17 cellular contexts compared by ENCODE assay signal in the genomic region with DNA sequence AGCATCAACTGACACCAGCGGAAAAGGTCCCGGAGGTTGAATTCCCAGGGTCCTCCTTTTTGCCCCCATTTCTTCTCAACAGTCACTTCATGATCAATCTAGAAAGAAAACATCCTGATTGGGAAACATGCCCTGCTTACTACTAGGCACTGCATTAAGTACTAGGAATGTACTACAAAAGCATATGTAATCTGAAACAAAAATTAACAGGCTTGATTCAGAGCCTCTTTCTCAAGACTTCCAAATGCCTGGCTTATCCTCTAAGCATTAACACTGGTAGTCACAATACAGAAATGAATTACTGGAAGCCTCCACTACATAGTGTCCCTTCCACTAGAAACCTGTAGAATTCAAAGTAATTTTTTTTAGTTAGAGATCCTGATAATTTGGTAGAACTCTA.
A peak's percentile ranks its signal among the peaks of the same experiment; 100 is the strongest.
DNase-seq lines count a peak whose midpoint lies in the region; ATAC-seq and TF ChIP-seq lines count a peak whose summit lies in the region.
"Had no signal": no experiment of that assay in that cellular context is flagged by ENCODE, and none has a peak within 500 bp of the region (broad histone marks: within the 10 kb centered on the region; RNA-seq: fewer than 3 reads in every experiment).

No MANE protein-coding gene starts in this region.

- no peak overlapping the region for H3K4me3 ChIP-seq in endodermal cell (ENCODE audit: low read length)
- H3K4me3 ChIP-seq: A549, BLaER1 had no signal

- peaks cover 94% of the 10 kb centered on the region for H3K36me3 ChIP-seq in endodermal cell (ENCODE audit: control insufficient read depth, insufficient read depth, low read length)

- ATAC-seq in stimulated activated naive CD8-positive, alpha-beta T cell treated with anti-CD3 and anti-CD28 coated beads, Interleukin-15, amount 100 ng/mL, for 72 hours, result no peak
- ATAC-seq: A549 had no signal

- DNase-seq in stimulated activated naive CD8-positive, alpha-beta T cell treated with anti-CD3 and anti-CD28 coated beads, Interleukin-15, amount 100 ng/mL, for 72 hours, result no peak
- DNase-seq in endodermal cell (no peak), iris pigment epithelial cell (ENCODE audit: low read depth) (peak; percentile 67), GM13976 (ENCODE audit: low spot score) (no peak), T1000 (lab: John Stamatoyannopoulos, UW) (no peak), AG08395 (ENCODE audit: low spot score) (no peak), GM13977 (ENCODE audit: low spot score) (no peak)
- DNase-seq: CD4-positive, alpha-beta memory T cell; DMS153; DMS79; GDM1; H9 had no signal

- 94 to 100% methylated on average over 2 of the region's 2 CpGs for WGBS in endodermal cell (ENCODE audit: insufficient coverage in 1 of 2, insufficient read length in 1 of 2), 2 experiments

- H3K9me3 Mint-ChIP-seq in stimulated activated naive CD8-positive, alpha-beta T cell treated with anti-CD3 and anti-CD28 coated beads, Interleukin-15, Interleukin-2, amounts not matched to agents 100 ng/mL and 50 ng/mL, for 24 hours, result no peaks in the 10 kb centered on the region
- H3K9me3 Mint-ChIP-seq in stimulated activated naive CD8-positive, alpha-beta T cell treated with anti-CD3 and anti-CD28 coated beads, Interleukin-15, amount 100 ng/mL, for 72 hours, result no peaks in the 10 kb centered on the region
- no peaks in the 10 kb centered on the region for H3K9me3 Mint-ChIP-seq in endodermal cell
- H3K9me3 Mint-ChIP-seq: CD14-positive monocyte; CD4-positive, alpha-beta memory T cell; H9 had no signal

- no peaks in the 10 kb centered on the region for H3K4me1 ChIP-seq in endodermal cell (ENCODE audit: control insufficient read depth, insufficient read depth, low read length)
- H3K4me1 ChIP-seq: A549, BLaER1 had no signal

- H3K27ac Mint-ChIP-seq in stimulated activated naive CD8-positive, alpha-beta T cell treated with anti-CD3 and anti-CD28 coated beads, Interleukin-15, Interleukin-2, amounts not matched to agents 100 ng/mL and 50 ng/mL, for 24 hours, result peak overlapping the region; percentile 1
- no peak overlapping the region for H3K27ac Mint-ChIP-seq in stimulated activated naive CD8-positive, alpha-beta T cell treated with anti-CD3 and anti-CD28 coated beads, Interleukin-15, amount 100 ng/mL, for 72 hours
- peak overlapping the region; percentile 64 for H3K27ac Mint-ChIP-seq in endodermal cell
- H3K27ac Mint-ChIP-seq: CD14-positive monocyte; CD4-positive, alpha-beta memory T cell had no signal

- in situ Hi-C loops in GM13976 (cut with MboI; ENCODE audit: low sequenced_read_pairs, unreplicated experiment) (no loop called here), GM13977 (cut with MboI; ENCODE audit: low pct_unique_long_range_greater_than_20kb, low sequenced_read_pairs, unreplicated experiment) (no loop called here)

- no peaks in the 10 kb centered on the region for H3K4me1 Mint-ChIP-seq in stimulated activated naive CD8-positive, alpha-beta T cell treated with anti-CD3 and anti-CD28 coated beads, Interleukin-15, Interleukin-2, amounts not matched to agents 100 ng/mL and 50 ng/mL, for 24 hours (ENCODE audit: low read depth)
- H3K4me1 Mint-ChIP-seq in stimulated activated naive CD8-positive, alpha-beta T cell treated with anti-CD3 and anti-CD28 coated beads, Interleukin-15, amount 100 ng/mL, for 72 hours, result no peaks in the 10 kb centered on the region
- peaks cover 2% of the 10 kb centered on the region for H3K4me1 Mint-ChIP-seq in endodermal cell
- H3K4me1 Mint-ChIP-seq: CD14-positive monocyte; CD4-positive, alpha-beta memory T cell; H9 had no signal

- no peak for TF ChIP-seq CTCF in endodermal cell (conservative IDR thresholded peaks at IDR 0.05)
- TF ChIP-seq CTCF in GM13976 (IDR thresholded peaks at IDR 0.05; ENCODE audit: borderline replicate concordance, control extremely low read depth, extremely low read depth, insufficient read depth, missing control alignments), result no peak
- no peak for TF ChIP-seq CTCF in GM13977 (IDR thresholded peaks at IDR 0.05; ENCODE audit: extremely low read depth, insufficient read depth, missing control alignments)

- H3K27me3 Mint-ChIP-seq in stimulated activated naive CD8-positive, alpha-beta T cell treated with anti-CD3 and anti-CD28 coated beads, Interleukin-15, Interleukin-2, amounts not matched to agents 100 ng/mL and 50 ng/mL, for 24 hours, result no peaks in the 10 kb centered on the region
- no peaks in the 10 kb centered on the region for H3K27me3 Mint-ChIP-seq in stimulated activated naive CD8-positive, alpha-beta T cell treated with anti-CD3 and anti-CD28 coated beads, Interleukin-15, amount 100 ng/mL, for 72 hours
- H3K27me3 Mint-ChIP-seq in endodermal cell (ENCODE audit: insufficient read depth), result no peaks in the 10 kb centered on the region
- H3K27me3 Mint-ChIP-seq: CD4-positive, alpha-beta memory T cell had no signal

- no peaks in the 10 kb centered on the region for H3K27me3 ChIP-seq in endodermal cell (ENCODE audit: control insufficient read depth, insufficient read depth, low read length, poor library complexity, severe bottlenecking)
- H3K27me3 ChIP-seq: BLaER1 had no signal

- H3K4me3 Mint-ChIP-seq in stimulated activated naive CD8-positive, alpha-beta T cell treated with anti-CD3 and anti-CD28 coated beads, Interleukin-15, Interleukin-2, amounts not matched to agents 100 ng/mL and 50 ng/mL, for 24 hours, result no peak overlapping the region
- no peak overlapping the region for H3K4me3 Mint-ChIP-seq in stimulated activated naive CD8-positive, alpha-beta T cell treated with anti-CD3 and anti-CD28 coated beads, Interleukin-15, amount 100 ng/mL, for 72 hours
- H3K4me3 Mint-ChIP-seq in endodermal cell, result no peak overlapping the region
- H3K4me3 Mint-ChIP-seq: CD14-positive monocyte; CD4-positive, alpha-beta memory T cell; H9 had no signal

- peaks cover 78% of the 10 kb centered on the region for H3K36me3 Mint-ChIP-seq in stimulated activated naive CD8-positive, alpha-beta T cell treated with anti-CD3 and anti-CD28 coated beads, Interleukin-15, Interleukin-2, amounts not matched to agents 100 ng/mL and 50 ng/mL, for 24 hours (ENCODE audit: low read depth)
- peaks cover 87% of the 10 kb centered on the region for H3K36me3 Mint-ChIP-seq in endodermal cell (ENCODE audit: low read depth)

- H3K27ac ChIP-seq in endodermal cell (ENCODE audit: low read depth, low read length), result no peak overlapping the region
- H3K27ac ChIP-seq: 22Rv1, A549, BLaER1 had no signal

- no peak overlapping the region for H3K9ac ChIP-seq in endodermal cell (ENCODE audit: extremely low read depth, low read length, poor library complexity, severe bottlenecking)
- H3K9ac ChIP-seq: BLaER1 had no signal

- H3K9me3 ChIP-seq in endodermal cell (ENCODE audit: control insufficient read depth, low read length), result no peaks in the 10 kb centered on the region
- H3K9me3 ChIP-seq: A549, BLaER1 had no signal

Comparison
In these comparisons a context has a peak if more than half of its experiments do, and no peak if none do; other contexts are left out.
1. H3K27ac Mint-ChIP-seq: peak in stimulated activated naive CD8-positive, alpha-beta T cell treated with anti-CD3 and anti-CD28 coated beads, Interleukin-15, Interleukin-2, amounts not matched to agents 100 ng/mL and 50 ng/mL, for 24 hours (single experiment) and endodermal cell (single experiment); none in stimulated activated naive CD8-positive, alpha-beta T cell treated with anti-CD3 and anti-CD28 coated beads, Interleukin-15, amount 100 ng/mL, for 72 hours (0 of 2).